Comparison of ENCODE assay signal across 23 cellular contexts in the genomic region with DNA sequence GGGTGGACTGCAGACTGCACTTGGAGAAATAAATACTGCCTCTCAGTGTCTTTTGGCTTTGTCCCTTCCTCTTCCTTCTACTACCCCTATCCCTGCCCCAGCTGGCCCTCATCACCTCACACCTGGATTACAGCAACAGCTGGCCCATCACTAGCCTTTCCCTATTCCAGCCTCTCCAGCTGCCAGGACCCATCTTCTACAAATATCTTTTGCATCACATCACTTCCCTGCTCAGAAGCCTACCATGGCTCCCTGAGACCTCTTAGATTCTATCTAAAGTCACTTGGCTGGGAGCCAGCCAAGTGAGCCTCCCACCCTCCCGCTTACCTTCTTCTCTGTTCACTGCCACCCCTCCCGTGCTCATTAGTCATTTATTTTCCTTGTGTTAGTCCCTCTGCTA.
DNase-seq lines count a peak whose midpoint lies in the region; ATAC-seq and TF ChIP-seq lines count a peak whose summit lies in the region.
"Had no signal": no experiment of that assay in that cellular context is flagged by ENCODE, and none has a peak within 500 bp of the region (broad histone marks: within the 10 kb centered on the region; RNA-seq: fewer than 3 reads in every experiment).

No MANE protein-coding gene starts in this region.

- WGBS in IMR-90 (ENCODE audit: extremely low coverage in 2 of 2, insufficient read length in 1 of 2), 2 experiments: no CpG with 5 or more reads among the region's 2 CpGs

- peaks cover 8% of the 10 kb centered on the region; the same call in 1 of the 2 replicates for H3K9me1 ChIP-seq in IMR-90 (ENCODE audit: insufficient read depth, low read length)

- no peaks in the 10 kb centered on the region for H3K9me3 Mint-ChIP-seq in dendritic cell treated with granulocyte-macrophage colony-stimulating factor and Interleukin-4, amounts not matched to agents 40 ng/mL and 50 ng/mL, for 4 days
- H3K9me3 Mint-ChIP-seq in stimulated activated memory B cell treated with anti-CD40 and anti-IgM and Interleukin-4, amounts not matched to agents 10 μg/mL and 1 μg/mL and 100 μg/mL, for 72 hours: peaks cover 3% of the 10 kb centered on the region
- H3K9me3 Mint-ChIP-seq: activated naive CD8-positive, alpha-beta T cell treated with anti-CD3 and anti-CD28 coated beads, Interleukin-2, amount 10 ng/mL, durations not matched to agents 7 days and 5 days; activated T-helper 2 cell treated with anti-CD3 and anti-CD28 coated beads, Interferon-gamma antibody, Interleukin-2, Interleukin-4, amounts not matched to agents 10 μg/mL and 5 μg/mL and 100 μg/mL, durations not matched to agents 14 hours and 24 hours and 36 hours; CD8-positive, alpha-beta T cell; stimulated activated naive CD8-positive, alpha-beta T cell treated with anti-CD3 and anti-CD28 coated beads, Interleukin-15, Interleukin-2, amounts not matched to agents 100 ng/mL and 50 ng/mL, for 24 hours had no signal

- H3K27ac ChIP-seq in IMR-90 (ENCODE audit: insufficient read depth, low read length): no peak overlapping the region
- no peak overlapping the region for H3K27ac ChIP-seq in PC-9
- H3K27ac ChIP-seq: lower lobe of right lung had no signal

- no peak overlapping the region for H3K4me3 Mint-ChIP-seq in dendritic cell treated with granulocyte-macrophage colony-stimulating factor and Interleukin-4, amounts not matched to agents 40 ng/mL and 50 ng/mL, for 4 days
- no peak overlapping the region for H3K4me3 Mint-ChIP-seq in stimulated activated memory B cell treated with anti-CD40 and anti-IgM and Interleukin-4, amounts not matched to agents 10 μg/mL and 1 μg/mL and 100 μg/mL, for 72 hours
- H3K4me3 Mint-ChIP-seq: activated naive CD8-positive, alpha-beta T cell treated with anti-CD3 and anti-CD28 coated beads, Interleukin-2, amount 10 ng/mL, durations not matched to agents 7 days and 5 days; CD8-positive, alpha-beta T cell; stimulated activated naive CD8-positive, alpha-beta T cell treated with anti-CD3 and anti-CD28 coated beads, Interleukin-15, Interleukin-2, amounts not matched to agents 100 ng/mL and 50 ng/mL, for 24 hours had no signal

- peaks cover 71% of the 10 kb centered on the region for H3K4me1 Mint-ChIP-seq in dendritic cell treated with granulocyte-macrophage colony-stimulating factor and Interleukin-4, amounts not matched to agents 40 ng/mL and 50 ng/mL, for 4 days (ENCODE audit: low read depth)
- H3K4me1 Mint-ChIP-seq in stimulated activated memory B cell treated with anti-CD40 and anti-IgM and Interleukin-4, amounts not matched to agents 10 μg/mL and 1 μg/mL and 100 μg/mL, for 72 hours: peaks cover 50% of the 10 kb centered on the region

- dilution Hi-C loops in IMR-90 (cut with HindIII; ENCODE audit: low sequenced_read_pairs, unreplicated experiment): no loop called here

- no peak for ATAC-seq in IMR-90 (ENCODE audit: low read depth)
- ATAC-seq in stimulated activated memory B cell treated with anti-CD40 and anti-IgM and Interleukin-4, amounts not matched to agents 10 μg/mL and 1 μg/mL and 100 μg/mL, for 72 hours: no peak
- ATAC-seq in GM21526 (IDR thresholded peaks at IDR 0.05; ENCODE audit: low FRiP score, unreplicated experiment): no peak
- ATAC-seq: CD8-positive, alpha-beta T cell; lower lobe of right lung; Right ventricle myocardium inferior had no signal

- no peaks in the 10 kb centered on the region for H3K79me1 ChIP-seq in IMR-90 (ENCODE audit: low read depth in 1 of 2, low read length in 2 of 2)

- H4K5ac ChIP-seq in IMR-90 (ENCODE audit: low read depth, low read length): no peak overlapping the region

- H4K91ac ChIP-seq in IMR-90 (ENCODE audit: insufficient read depth, low read depth, low read length): no peak overlapping the region

- POLR2A ChIA-PET in IMR-90 (lab: Charles Lee; ENCODE audit: unreplicated experiment): no interaction called here
- POLR2A ChIA-PET in PC-9 (lab: Charles Lee; ENCODE audit: unreplicated experiment): interaction anchor here (0.6 kb wide), 1 partner anchor 33 kb away, joined by 6 read pairs; no protein-coding TSS in a partner anchor

- peaks cover 24% of the 10 kb centered on the region for H3F3A ChIP-seq in PC-9 (ENCODE audit: insufficient read depth, low read depth)

- H3K4ac ChIP-seq in IMR-90 (ENCODE audit: low read depth, low read length): no peak overlapping the region

- H2BK20ac ChIP-seq in IMR-90 (ENCODE audit: low read depth, low read length): no peak overlapping the region

- intact Hi-C loops in IMR-90 (cut with micrococcal nuclease) (no loop called here), PC-9 (cut with micrococcal nuclease; ENCODE audit: unreplicated experiment) (no loop called here)
- intact Hi-C loops in dendritic cell treated with granulocyte-macrophage colony-stimulating factor and Interleukin-4, amounts not matched to agents 40 ng/mL and 50 ng/mL, for 4 days (cut with micrococcal nuclease): no loop called here

- H3K4me1 ChIP-seq in IMR-90 (ENCODE audit: control insufficient read depth, insufficient read depth, low read length): peaks cover 6% of the 10 kb centered on the region; the same call in 1 of the 2 replicates
- peaks cover 26% of the 10 kb centered on the region for H3K4me1 ChIP-seq in PC-9 (replicated peaks; ENCODE audit: insufficient read depth)

- no peak overlapping the region for H3K56ac ChIP-seq in IMR-90 (ENCODE audit: extremely low read depth, insufficient read depth, low read length)

- no peak overlapping the region for H3K4me2 ChIP-seq in IMR-90 (ENCODE audit: low read depth, low read length)
- H3K4me2 ChIP-seq in PC-9: no peak overlapping the region

- H2AK5ac ChIP-seq in IMR-90 (ENCODE audit: low read depth, low read length): no peak overlapping the region

- H3K27me3 ChIP-seq in IMR-90 (ENCODE audit: control insufficient read depth, insufficient read depth, low read length): peaks cover 17% of the 10 kb centered on the region
- H3K27me3 ChIP-seq in PC-9 (ENCODE audit: insufficient read depth, low read depth): no peaks in the 10 kb centered on the region

- H4K20me1 ChIP-seq in IMR-90 (ENCODE audit: insufficient read depth, low read length): no peaks in the 10 kb centered on the region; the same call in 1 of the 2 replicates
- no peaks in the 10 kb centered on the region for H4K20me1 ChIP-seq in PC-9 (ENCODE audit: insufficient read depth)

- DNase-seq in IMR-90 (peak; percentile 14), mesenteric fat pad (ENCODE audit: low spot score) (peak; percentile 30), NCI-H82 treated with DMSO at 0.1 percent for 48 hours (lab: John Stamatoyannopoulos, UW; ENCODE audit: unreplicated experiment) (no peak), PC-9 (no peak)
- DNase-seq: activated CD4-positive, alpha-beta T cell treated with anti-CD3 and anti-CD28 coated beads, Interleukin-2, amount 50 U/mL, for 4 hours; activated CD4-positive, CD25-positive, alpha-beta regulatory T cell; activated CD8-positive, alpha-beta memory T cell treated with anti-CD3 and anti-CD28 coated beads, Interleukin-2, amount 50 U/mL, for 4 hours; activated naive CD8-positive, alpha-beta T cell treated with anti-CD3 and anti-CD28 coated beads, Interleukin-2, amount 10 ng/mL, durations not matched to agents 7 days and 5 days; CD8-positive, alpha-beta T cell; cerebellar nuclear complex; effector CD4-positive, alpha-beta T cell; lower lobe of right lung; NCI-H2029 treated with DMSO at 0.1 percent for 48 hours; NCI-H226; NCI-H82; stimulated activated CD4-positive, alpha-beta T cell treated with anti-CD3 and anti-CD28 coated beads, Interleukin-4, amount 100 ng/mL, for 24 hours; T1000 had no signal

- H2BK120ac ChIP-seq in IMR-90 (ENCODE audit: low read depth, low read length): no peak overlapping the region

- no peak overlapping the region for H2BK15ac ChIP-seq in IMR-90 (ENCODE audit: low read depth, low read length)

- no peak overlapping the region for H3K9ac ChIP-seq in IMR-90 (ENCODE audit: low read depth, low read length)

- H3K36me3 ChIP-seq in IMR-90 (ENCODE audit: control insufficient read depth, insufficient read depth, low read length) (no peaks in the 10 kb centered on the region; the same call in 1 of the 2 replicates), PC-9 (ENCODE audit: low read depth) (0 out of 2 replicates have a peak, but pooled peaks cover 9% of the 10 kb centered on the region)

- H3K9me3 ChIP-seq in IMR-90 (ENCODE audit: control insufficient read depth, insufficient read depth, low read length) (no peaks in the 10 kb centered on the region), PC-9 (ENCODE audit: insufficient read depth, low read depth) (no peaks in the 10 kb centered on the region)
- H3K9me3 ChIP-seq: lower lobe of right lung had no signal

- TF ChIP-seq CTCF in IMR-90 (conservative IDR thresholded peaks at IDR 0.05; ENCODE audit: low read depth, low read length): no peak
- TF ChIP-seq CTCF in PC-9 (conservative IDR thresholded peaks at IDR 0.05): no peak

- H3K4me3 ChIP-seq in IMR-90 (ENCODE audit: insufficient read depth, low read depth, low read length) (no peak overlapping the region), PC-9 (no peak overlapping the region)
- H3K4me3 ChIP-seq: lower lobe of right lung had no signal

- H3K79me2 ChIP-seq in PC-9 (ENCODE audit: low read depth): no peaks in the 10 kb centered on the region

- no peak overlapping the region for H2BK5ac ChIP-seq in IMR-90 (ENCODE audit: low read depth, low read length, poor library complexity, severe bottlenecking)

- no peak overlapping the region for H2AK9ac ChIP-seq in IMR-90 (replicated peaks; ENCODE audit: low read depth, low read length, poor library complexity)

- no peak overlapping the region for H3K14ac ChIP-seq in IMR-90 (replicated peaks; ENCODE audit: low read depth, low read length)

- H3K23ac ChIP-seq in IMR-90 (ENCODE audit: low read depth, low read length): no peak overlapping the region

- H4K8ac ChIP-seq in IMR-90 (ENCODE audit: low read depth in 2 of 2, low read length in 2 of 2): no peak overlapping the region

- no peak for TF ChIP-seq POLR2A in IMR-90 (IDR thresholded peaks at IDR 0.05; ENCODE audit: low read depth, low read length)

- H2AFZ ChIP-seq in IMR-90 (replicated peaks; ENCODE audit: low read length, poor library complexity) (no peak overlapping the region), PC-9 (no peak overlapping the region)

- in situ Hi-C loops in IMR-90 (cut with MboI; ENCODE audit: low sequenced_read_pairs): no loop called here

- H3K18ac ChIP-seq in IMR-90 (ENCODE audit: low read depth, low read length): no peak overlapping the region

- H3K36me3 Mint-ChIP-seq in dendritic cell treated with granulocyte-macrophage colony-stimulating factor and Interleukin-4, amounts not matched to agents 40 ng/mL and 50 ng/mL, for 4 days (ENCODE audit: low read depth): peaks cover 9% of the 10 kb centered on the region
- H3K36me3 Mint-ChIP-seq in stimulated activated memory B cell treated with anti-CD40 and anti-IgM and Interleukin-4, amounts not matched to agents 10 μg/mL and 1 μg/mL and 100 μg/mL, for 72 hours: no peaks in the 10 kb centered on the region
- H3K36me3 Mint-ChIP-seq: activated naive CD8-positive, alpha-beta T cell treated with anti-CD3 and anti-CD28 coated beads, Interleukin-2, amount 10 ng/mL, durations not matched to agents 7 days and 5 days had no signal

- H3K27me3 Mint-ChIP-seq in dendritic cell treated with granulocyte-macrophage colony-stimulating factor and Interleukin-4, amounts not matched to agents 40 ng/mL and 50 ng/mL, for 4 days: no peaks in the 10 kb centered on the region
- H3K27me3 Mint-ChIP-seq in stimulated activated memory B cell treated with anti-CD40 and anti-IgM and Interleukin-4, amounts not matched to agents 10 μg/mL and 1 μg/mL and 100 μg/mL, for 72 hours: no peaks in the 10 kb centered on the region
- H3K27me3 Mint-ChIP-seq: activated naive CD8-positive, alpha-beta T cell treated with anti-CD3 and anti-CD28 coated beads, Interleukin-2, amount 10 ng/mL, durations not matched to agents 7 days and 5 days; stimulated activated naive CD8-positive, alpha-beta T cell treated with anti-CD3 and anti-CD28 coated beads, Interleukin-15, Interleukin-2, amounts not matched to agents 100 ng/mL and 50 ng/mL, for 24 hours had no signal

- CTCF ChIA-PET in IMR-90 (lab: Yijun Ruan, JAX) (no interaction called here), PC-9 (lab: Charles Lee) (no interaction called here)

- no peak for TF ChIP-seq RAD21 in IMR-90 (IDR thresholded peaks at IDR 0.05; ENCODE audit: low read length)

- peak overlapping the region; percentile 98 for H3K27ac Mint-ChIP-seq in dendritic cell treated with granulocyte-macrophage colony-stimulating factor and Interleukin-4, amounts not matched to agents 40 ng/mL and 50 ng/mL, for 4 days
- peak overlapping the region; percentile 74 for H3K27ac Mint-ChIP-seq in stimulated activated memory B cell treated with anti-CD40 and anti-IgM and Interleukin-4, amounts not matched to agents 10 μg/mL and 1 μg/mL and 100 μg/mL, for 72 hours
- H3K27ac Mint-ChIP-seq: activated naive CD8-positive, alpha-beta T cell treated with anti-CD3 and anti-CD28 coated beads, Interleukin-2, amount 10 ng/mL, durations not matched to agents 7 days and 5 days; activated T-helper 2 cell treated with anti-CD3 and anti-CD28 coated beads, Interferon-gamma antibody, Interleukin-2, Interleukin-4, amounts not matched to agents 10 μg/mL and 5 μg/mL and 100 μg/mL, durations not matched to agents 14 hours and 24 hours and 36 hours; stimulated activated naive CD8-positive, alpha-beta T cell treated with anti-CD3 and anti-CD28 coated beads, Interleukin-15, Interleukin-2, amounts not matched to agents 100 ng/mL and 50 ng/mL, for 24 hours had no signal

- no peaks in the 10 kb centered on the region for H3K9me2 ChIP-seq in PC-9 (ENCODE audit: insufficient read depth)

- no TSS peak for BruUV-seq in IMR-90 (replicated peaks; lab: Mats Ljungman, UMichigan)
- BruUV-seq in PC-9 (replicated peaks; lab: Mats Ljungman, UMichigan): no TSS peak

Comparison
In these comparisons a context has a peak if more than half of its experiments do, and no peak if none do; other contexts are left out.
1. DNase-seq: peak in IMR-90 (single experiment) and mesenteric fat pad (single experiment); none in NCI-H82 treated with DMSO at 0.1 percent for 48 hours (single experiment) and PC-9 (0 of 2).